Comparison of ENCODE assay signal across 23 cellular contexts in the genomic region with DNA sequence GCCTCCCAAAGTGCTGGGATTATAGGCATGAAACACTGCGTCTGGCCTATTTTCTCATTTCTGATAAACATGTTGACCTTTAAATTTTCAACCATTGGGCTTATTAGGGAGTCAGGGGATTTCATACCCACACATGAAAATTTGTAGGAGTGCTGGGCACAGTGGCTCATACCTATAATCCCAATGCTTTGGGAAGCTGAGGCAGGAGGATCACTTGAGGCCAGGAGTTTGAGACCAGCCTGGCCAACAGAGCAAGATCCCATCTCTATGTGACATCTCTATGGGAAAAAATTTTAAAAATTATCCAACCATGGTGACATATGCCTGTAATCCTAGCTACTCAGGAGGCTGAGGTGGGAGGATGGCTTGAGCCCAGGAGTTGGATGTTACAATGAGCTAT.
"Had no signal": no experiment of that assay in that cellular context is flagged by ENCODE, and none has a peak within 500 bp of the region (broad histone marks: within the 10 kb centered on the region; RNA-seq: fewer than 3 reads in every experiment).

No MANE protein-coding gene starts in this region.

- H3K4me1 Mint-ChIP-seq: immature natural killer cell, mesothelial cell of epicardium had no signal

- H3K27me3 Mint-ChIP-seq: dendritic cell treated with granulocyte-macrophage colony-stimulating factor and Interleukin-4, amounts not matched to agents 40 ng/mL and 50 ng/mL, for 4 days; effector memory CD8-positive, alpha-beta T cell had no signal

- H3K4me3 Mint-ChIP-seq: dendritic cell treated with granulocyte-macrophage colony-stimulating factor and Interleukin-4, amounts not matched to agents 40 ng/mL and 50 ng/mL, for 4 days; effector memory CD8-positive, alpha-beta T cell; endodermal cell; immature natural killer cell; mesothelial cell of epicardium had no signal

- H3K27ac ChIP-seq: colonic mucosa, esophagus muscularis mucosa, foreskin keratinocyte, gastroesophageal sphincter, heart left ventricle, hepatocyte, left ventricle myocardium inferior, lower lobe of right lung had no signal

- H3K36me3 ChIP-seq: colonic mucosa had no signal

- H3K9me3 ChIP-seq: colonic mucosa, esophagus muscularis mucosa, gastroesophageal sphincter, heart left ventricle, left ventricle myocardium inferior, lower lobe of right lung, mucosa of descending colon had no signal

- H3K4me3 ChIP-seq: colonic mucosa, esophagus muscularis mucosa, gastroesophageal sphincter, heart left ventricle, hepatocyte, left ventricle myocardium inferior, lower lobe of right lung, mucosa of descending colon had no signal

- ATAC-seq: effector memory CD8-positive, alpha-beta T cell; foreskin keratinocyte; heart left ventricle; left colon; left lobe of liver; mucosa of descending colon had no signal

- H3K9me3 Mint-ChIP-seq: dendritic cell treated with granulocyte-macrophage colony-stimulating factor and Interleukin-4, amounts not matched to agents 40 ng/mL and 50 ng/mL, for 4 days; effector memory CD8-positive, alpha-beta T cell; endodermal cell; immature natural killer cell; mesothelial cell of epicardium had no signal

- DNase-seq: colonic mucosa; cortex of kidney; effector CD8-positive, alpha-beta T cell; effector memory CD8-positive, alpha-beta T cell; endodermal cell; heart left ventricle; hypothalamus; immature natural killer cell; islet precursor cell; kidney; kidney glomerular epithelial cell; left colon; left ventricle myocardium inferior; lower lobe of right lung; mesenchymal stem cell; mucosa of descending colon had no signal

- H3K4me1 ChIP-seq: colonic mucosa, foreskin keratinocyte, gastroesophageal sphincter, left ventricle myocardium inferior had no signal

- H3K27ac Mint-ChIP-seq: dendritic cell treated with granulocyte-macrophage colony-stimulating factor and Interleukin-4, amounts not matched to agents 40 ng/mL and 50 ng/mL, for 4 days; effector memory CD8-positive, alpha-beta T cell; endodermal cell; immature natural killer cell; mesothelial cell of epicardium had no signal
